15 cellular contexts compared by ENCODE assay signal in genomic region chr1:186768906-186769305, GRCh38. TPM values are rescaled to one million over a fixed set of nuclear protein-coding genes. Genes with fewer than 3 reads are reported as not detected.
DNase-seq lines count a peak whose midpoint lies in the region; ATAC-seq and TF ChIP-seq lines count a peak whose summit lies in the region.
"Had no signal": no experiment of that assay in that cellular context is flagged by ENCODE, and none has a peak within 500 bp of the region (broad histone marks: within the 10 kb centered on the region; RNA-seq: fewer than 3 reads in every experiment).

No MANE protein-coding gene starts in this region.

- H3K9me3 Mint-ChIP-seq in activated CD8-positive, alpha-beta T cell treated with anti-CD3 and anti-CD28 coated beads, Interleukin-2, amount 10 ng/mL, durations not matched to agents 7 days and 5 days (ENCODE audit: insufficient read depth): no peaks in the 10 kb centered on the region
- H3K9me3 Mint-ChIP-seq: activated naive CD4-positive, alpha-beta T cell treated with anti-CD3 and anti-CD28 coated beads for 36 hours; dendritic cell treated with granulocyte-macrophage colony-stimulating factor and Interleukin-4, amounts not matched to agents 40 ng/mL and 50 ng/mL, for 4 days had no signal

- TF ChIP-seq POLR2A in GM18505 (IDR thresholded peaks at IDR 0.05; ENCODE audit: borderline replicate concordance, extremely low read depth, insufficient read depth, insufficient read length): no peak

- no peak for DNase-seq in A172 (ENCODE audit: low spot score)
- DNase-seq in activated CD8-positive, alpha-beta T cell treated with anti-CD3 and anti-CD28 coated beads, Interleukin-2, amount 10 ng/mL, durations not matched to agents 7 days and 5 days: no peak
- DNase-seq in posterior vena cava (ENCODE audit: low spot score): no peak
- no peak for DNase-seq in stimulated activated CD4-positive, alpha-beta T cell treated with anti-CD3 and anti-CD28 coated beads, Interleukin-4, amount 100 ng/mL, for 24 hours
- DNase-seq: activated CD4-positive, alpha-beta T cell treated with anti-CD3 and anti-CD28 coated beads for 1 hour; activated naive CD4-positive, alpha-beta T cell treated with anti-CD3 and anti-CD28 coated beads for 36 hours; C1 segment of cervical spinal cord; left ventricle myocardium superior; ovary; stimulated activated CD4-positive, alpha-beta T cell treated with anti-CD3 and anti-CD28 coated beads, Interleukin-2, amount 100 ng/mL, for 24 hours had no signal

- CTCF ChIA-PET in activated CD8-positive, alpha-beta T cell treated with anti-CD3 and anti-CD28 coated beads, Interleukin-2, amount 10 ng/mL, durations not matched to agents 7 days and 5 days (lab: Charles Lee): interaction anchor here (0.9 kb wide), 1 partner anchor 14 kb away, joined by 3 read pairs; no protein-coding TSS in a partner anchor

- ATAC-seq in GM18505 (IDR thresholded peaks at IDR 0.05; ENCODE audit: unreplicated experiment): peak; percentile 93
- ATAC-seq in GM19468 (IDR thresholded peaks at IDR 0.05; ENCODE audit: extremely low read depth, unreplicated experiment): peak; percentile 81
- ATAC-seq in HG02938 (IDR thresholded peaks at IDR 0.05; ENCODE audit: unreplicated experiment): peak; percentile 83
- ATAC-seq in HG03571 (IDR thresholded peaks at IDR 0.05; ENCODE audit: unreplicated experiment): peak; percentile 72
- no peak for ATAC-seq in activated CD8-positive, alpha-beta T cell treated with anti-CD3 and anti-CD28 coated beads, Interleukin-2, amount 10 ng/mL, durations not matched to agents 7 days and 5 days
- ATAC-seq: left ventricle myocardium superior had no signal

- H3K36me3 Mint-ChIP-seq in activated CD8-positive, alpha-beta T cell treated with anti-CD3 and anti-CD28 coated beads, Interleukin-2, amount 10 ng/mL, durations not matched to agents 7 days and 5 days (ENCODE audit: low read depth): no peaks in the 10 kb centered on the region

- POLR2A ChIA-PET in activated CD8-positive, alpha-beta T cell treated with anti-CD3 and anti-CD28 coated beads, Interleukin-2, amount 10 ng/mL, durations not matched to agents 7 days and 5 days (lab: Charles Lee): no interaction called here

- intact Hi-C loops in posterior vena cava (cut with DNase I): no loop called here

- no peak overlapping the region for H3K4me3 Mint-ChIP-seq in activated CD8-positive, alpha-beta T cell treated with anti-CD3 and anti-CD28 coated beads, Interleukin-2, amount 10 ng/mL, durations not matched to agents 7 days and 5 days
- H3K4me3 Mint-ChIP-seq: activated naive CD4-positive, alpha-beta T cell treated with anti-CD3 and anti-CD28 coated beads for 36 hours; dendritic cell treated with granulocyte-macrophage colony-stimulating factor and Interleukin-4, amounts not matched to agents 40 ng/mL and 50 ng/mL, for 4 days had no signal

- H3K27ac Mint-ChIP-seq in activated CD8-positive, alpha-beta T cell treated with anti-CD3 and anti-CD28 coated beads, Interleukin-2, amount 10 ng/mL, durations not matched to agents 7 days and 5 days: no peak overlapping the region
- H3K27ac Mint-ChIP-seq: activated naive CD4-positive, alpha-beta T cell treated with anti-CD3 and anti-CD28 coated beads for 36 hours; dendritic cell treated with granulocyte-macrophage colony-stimulating factor and Interleukin-4, amounts not matched to agents 40 ng/mL and 50 ng/mL, for 4 days had no signal

- no peaks in the 10 kb centered on the region for H3K27me3 Mint-ChIP-seq in activated CD8-positive, alpha-beta T cell treated with anti-CD3 and anti-CD28 coated beads, Interleukin-2, amount 10 ng/mL, durations not matched to agents 7 days and 5 days (ENCODE audit: low read depth)
- H3K27me3 Mint-ChIP-seq: dendritic cell treated with granulocyte-macrophage colony-stimulating factor and Interleukin-4, amounts not matched to agents 40 ng/mL and 50 ng/mL, for 4 days had no signal

- no peaks in the 10 kb centered on the region for H3K4me1 Mint-ChIP-seq in activated CD8-positive, alpha-beta T cell treated with anti-CD3 and anti-CD28 coated beads, Interleukin-2, amount 10 ng/mL, durations not matched to agents 7 days and 5 days (ENCODE audit: low read depth)

RNA-seq across cellular contexts. Expression of gene PLA2G4A, which starts 59.8 kb away (rescaled TPM):
- 0.07 and 0.36 TPM in 2 replicates for total RNA-seq in A172 (2014; rRNA removed; shearing (Covaris generic))
- not detected for total RNA-seq in activated CD8-positive, alpha-beta T cell treated with anti-CD3 and anti-CD28 coated beads, Interleukin-2, amount 10 ng/mL, durations not matched to agents 7 days and 5 days
- 10 to 100 TPM; 18.4 to 18.6 TPM for total RNA-seq in posterior vena cava

Comparison
In these comparisons a context has a peak if more than half of its experiments do, and no peak if none do; other contexts are left out.
1. RNA of gene PLA2G4A, which starts 59.8 kb away (total RNA-seq): 18.4 to 18.6 TPM in posterior vena cava; 0.07 to 0.36 TPM in A172 and not detected in activated CD8-positive, alpha-beta T cell treated with anti-CD3 and anti-CD28 coated beads, Interleukin-2, amount 10 ng/mL, durations not matched to agents 7 days and 5 days; every median in the first group is over 10 times any median in the second.